In the genomic region with DNA sequence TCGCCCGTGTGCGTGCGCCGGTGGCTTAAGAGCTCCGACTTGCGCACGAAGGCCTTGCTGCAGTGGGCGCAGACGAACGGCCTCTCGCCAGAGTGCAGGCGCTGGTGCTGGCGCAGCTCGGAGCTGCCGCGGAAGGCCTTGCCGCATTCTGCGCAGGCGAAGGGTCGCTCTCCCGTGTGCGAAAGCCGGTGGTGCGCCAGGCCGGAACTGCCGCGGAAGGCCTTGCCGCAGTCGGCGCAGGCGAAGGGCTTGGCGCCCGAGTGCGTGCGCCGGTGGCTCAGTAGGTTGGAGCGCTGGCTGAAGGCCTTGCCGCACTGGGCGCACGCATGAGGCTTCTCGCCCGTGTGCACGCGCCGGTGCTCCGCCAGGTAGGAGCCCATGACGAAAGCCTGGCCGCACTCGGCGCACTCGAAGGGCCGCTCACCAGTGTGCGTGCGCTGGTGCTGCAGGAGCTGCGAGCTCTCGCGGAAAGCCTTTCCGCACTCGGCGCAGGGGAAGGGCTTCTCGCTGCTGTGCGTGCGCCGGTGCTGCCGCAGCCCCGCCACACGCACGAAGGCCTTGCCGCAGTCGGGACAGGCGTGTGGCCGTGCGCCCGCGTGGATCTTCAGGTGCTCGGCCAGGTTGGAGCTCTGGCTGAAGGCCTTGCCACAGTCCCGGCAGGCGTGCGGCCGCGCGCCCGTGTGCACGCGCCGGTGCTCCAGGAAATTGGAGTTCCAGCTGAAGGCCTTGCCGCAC, we compare ENCODE assay signal across 7 cellular contexts. TPM values are rescaled to one million over a fixed set of nuclear protein-coding genes. Genes with fewer than 3 reads are reported as not detected.
DNase-seq lines count a peak whose midpoint lies in the region; ATAC-seq and TF ChIP-seq lines count a peak whose summit lies in the region.
"Had no signal": no experiment of that assay in that cellular context is flagged by ENCODE, and none has a peak within 500 bp of the region (broad histone marks: within the 10 kb centered on the region; RNA-seq: fewer than 3 reads in every experiment).

No MANE protein-coding gene starts in this region.

- H3K27ac Mint-ChIP-seq in activated CD4-positive, alpha-beta T cell treated with anti-CD3 and anti-CD28 coated beads for 36 hours: no peak overlapping the region
- H3K27ac Mint-ChIP-seq in stimulated activated naive CD8-positive, alpha-beta T cell treated with anti-CD3 and anti-CD28 coated beads, Interleukin-15, Interleukin-2, amounts not matched to agents 100 ng/mL and 50 ng/mL, for 24 hours: no peak overlapping the region
- H3K27ac Mint-ChIP-seq: HFFc6 had no signal

- H3K4me3 ChIP-seq in fibroblast of pulmonary artery (replicated peaks; ENCODE audit: low read depth, low read length) (peak overlapping the region; percentile 19), lower leg skin (ENCODE audit: low read depth, poor library complexity, severe bottlenecking) (no peak overlapping the region)

- TF ChIP-seq POLR2A in lower leg skin (IDR thresholded peaks at IDR 0.05): no peak

- H3K4me1 Mint-ChIP-seq in activated CD4-positive, alpha-beta T cell treated with anti-CD3 and anti-CD28 coated beads for 36 hours: peaks cover 9% of the 10 kb centered on the region
- peaks cover 18% of the 10 kb centered on the region for H3K4me1 Mint-ChIP-seq in stimulated activated naive CD8-positive, alpha-beta T cell treated with anti-CD3 and anti-CD28 coated beads, Interleukin-15, Interleukin-2, amounts not matched to agents 100 ng/mL and 50 ng/mL, for 24 hours (ENCODE audit: low read depth)

- no peak for TF ChIP-seq CTCF in fibroblast of pulmonary artery (IDR thresholded peaks at IDR 0.05; ENCODE audit: low read length, missing control alignments)
- TF ChIP-seq CTCF in lower leg skin (IDR thresholded peaks at IDR 0.05): no peak

- ATAC-seq in activated CD4-positive, alpha-beta T cell treated with anti-CD3 and anti-CD28 coated beads for 36 hours: peak; percentile 59

- H3K4me3 Mint-ChIP-seq in activated CD4-positive, alpha-beta T cell treated with anti-CD3 and anti-CD28 coated beads for 36 hours: no peak overlapping the region
- peak overlapping the region; percentile 13 for H3K4me3 Mint-ChIP-seq in stimulated activated naive CD8-positive, alpha-beta T cell treated with anti-CD3 and anti-CD28 coated beads, Interleukin-15, Interleukin-2, amounts not matched to agents 100 ng/mL and 50 ng/mL, for 24 hours
- H3K4me3 Mint-ChIP-seq: HFFc6 had no signal

- intact Hi-C loops in activated CD4-positive, alpha-beta T cell treated with anti-CD3 and anti-CD28 coated beads for 36 hours (cut with DNase I, micrococcal nuclease): no loop called here
- intact Hi-C loops in lower leg skin (cut with DNase I; ENCODE audit: low total_unique reads): no loop called here

- no peaks in the 10 kb centered on the region for H3K27me3 Mint-ChIP-seq in activated CD4-positive, alpha-beta T cell treated with anti-CD3 and anti-CD28 coated beads for 36 hours
- H3K27me3 Mint-ChIP-seq in stimulated activated naive CD8-positive, alpha-beta T cell treated with anti-CD3 and anti-CD28 coated beads, Interleukin-15, Interleukin-2, amounts not matched to agents 100 ng/mL and 50 ng/mL, for 24 hours: no peaks in the 10 kb centered on the region

- peak; percentile 59 for DNase-seq in activated CD4-positive, alpha-beta T cell treated with anti-CD3 and anti-CD28 coated beads for 36 hours
- DNase-seq in fibroblast of pulmonary artery (ENCODE audit: low read depth) (peak; percentile 49), Ammon's horn (ENCODE audit: low spot score) (no peak), GF-D8 (lab: John Stamatoyannopoulos, UW) (no peak), lower leg skin (ENCODE audit: low spot score in 2 of 2) (no peak)
- DNase-seq: HFFc6 had no signal

- H3K36me3 Mint-ChIP-seq in activated CD4-positive, alpha-beta T cell treated with anti-CD3 and anti-CD28 coated beads for 36 hours (ENCODE audit: low read depth): peaks cover 2% of the 10 kb centered on the region
- no peaks in the 10 kb centered on the region for H3K36me3 Mint-ChIP-seq in stimulated activated naive CD8-positive, alpha-beta T cell treated with anti-CD3 and anti-CD28 coated beads, Interleukin-15, Interleukin-2, amounts not matched to agents 100 ng/mL and 50 ng/mL, for 24 hours (ENCODE audit: low read depth)

- POLR2A ChIA-PET in activated CD4-positive, alpha-beta T cell treated with anti-CD3 and anti-CD28 coated beads for 36 hours (lab: Charles Lee): interaction anchor here (0.6 kb wide), 1 partner anchor 137 kb away, joined by 3 read pairs; no protein-coding TSS in a partner anchor

- WGBS in lower leg skin, 2 donors: 29 to 36% methylated on average over 38 to 74 of the region's 88 CpGs

- CTCF ChIA-PET in activated CD4-positive, alpha-beta T cell treated with anti-CD3 and anti-CD28 coated beads for 36 hours (lab: Charles Lee): no interaction called here

- no peaks in the 10 kb centered on the region for H3K9me3 Mint-ChIP-seq in activated CD4-positive, alpha-beta T cell treated with anti-CD3 and anti-CD28 coated beads for 36 hours (ENCODE audit: low read depth)
- H3K9me3 Mint-ChIP-seq in stimulated activated naive CD8-positive, alpha-beta T cell treated with anti-CD3 and anti-CD28 coated beads, Interleukin-15, Interleukin-2, amounts not matched to agents 100 ng/mL and 50 ng/mL, for 24 hours: no peaks in the 10 kb centered on the region
- H3K9me3 Mint-ChIP-seq: HFFc6 had no signal

RNA-seq across cellular contexts. Expression of a gene that starts 3.1 kb away (rescaled TPM):
- total RNA-seq in activated CD4-positive, alpha-beta T cell treated with anti-CD3 and anti-CD28 coated beads for 36 hours: 1 to 10 TPM; 2.9 to 4.7 TPM
- total RNA-seq in lower leg skin: 10 to 100 TPM in 2 of 4 donors, 1 to 10 TPM in 2; 4.8 to 16.8 (median 9.2) TPM

RNA-seq across cellular contexts. Expression of a gene that starts 6.1 kb away (rescaled TPM):
- 1 to 10 TPM; 1.1 to 1.5 TPM for total RNA-seq in activated CD4-positive, alpha-beta T cell treated with anti-CD3 and anti-CD28 coated beads for 36 hours
- 1 to 10 TPM; 1.4 to 3.1 (median 1.5) TPM for total RNA-seq in lower leg skin

RNA-seq across cellular contexts. Expression of a gene that starts 24.4 kb away (rescaled TPM):
- 1 to 10 TPM; 2.0 to 2.5 TPM for total RNA-seq in activated CD4-positive, alpha-beta T cell treated with anti-CD3 and anti-CD28 coated beads for 36 hours
- 10 to 100 TPM in 2 of 4 donors, 1 to 10 TPM in 2; 4.7 to 12.0 (median 8.5) TPM for total RNA-seq in lower leg skin

RNA-seq across cellular contexts. Expression of a gene that starts 29.6 kb away (rescaled TPM):
- 1 to 10 TPM; 3.1 to 3.8 TPM for total RNA-seq in activated CD4-positive, alpha-beta T cell treated with anti-CD3 and anti-CD28 coated beads for 36 hours
- 1 to 10 TPM; 4.8 to 7.7 (median 5.4) TPM for total RNA-seq in lower leg skin

RNA-seq across cellular contexts. Expression of a gene that starts 30.7 kb away (rescaled TPM):
- total RNA-seq in activated CD4-positive, alpha-beta T cell treated with anti-CD3 and anti-CD28 coated beads for 36 hours: 1,000 to 10,000 TPM; 1,234 to 1,535 TPM
- 1,000 to 10,000 TPM; 1,758 to 2,840 (median 2,497) TPM for total RNA-seq in lower leg skin

Comparison
In these comparisons a context has a peak if more than half of its experiments do, and no peak if none do; other contexts are left out.
1. DNase-seq: peak in activated CD4-positive, alpha-beta T cell treated with anti-CD3 and anti-CD28 coated beads for 36 hours (single experiment) and fibroblast of pulmonary artery (single experiment); none in Ammon's horn (single experiment), GF-D8 (single experiment) and lower leg skin (0 of 2).